Comparison of ENCODE assay signal across 19 cellular contexts in genomic region chr3:79653242-79653830, GRCh38.
"Had no signal": no experiment of that assay in that cellular context is flagged by ENCODE, and none has a peak within 500 bp of the region (broad histone marks: within the 10 kb centered on the region; RNA-seq: fewer than 3 reads in every experiment).

No MANE protein-coding gene starts in this region.

- ATAC-seq: Panc1 had no signal

- DNase-seq: Karpas-422; KG1; MG63; NCI-H1092; NCI-H1105 treated with DMSO at 0.1 percent for 48 hours; NCI-H1417 treated with DMSO at 0.1 percent for 48 hours; NCI-H146; NCI-H1694 treated with DMSO at 0.1 percent for 48 hours; NCI-H2029; NCI-H2081 treated with DMSO at 0.1 percent for 48 hours; NCI-H2227 treated with DMSO at 0.1 percent for 48 hours; NCI-H510A; NCI-H524 treated with DMSO at 0.1 percent for 48 hours; NCI-H69; NCI-H774; NK-92 treated with Interleukin-12 subunit alpha and Interleukin-12 subunit beta, amount 100 ng/mL, for 24 hours; SIG-M5; T-helper 2 cell had no signal
